8 cellular contexts compared by ENCODE assay signal in the genomic region with DNA sequence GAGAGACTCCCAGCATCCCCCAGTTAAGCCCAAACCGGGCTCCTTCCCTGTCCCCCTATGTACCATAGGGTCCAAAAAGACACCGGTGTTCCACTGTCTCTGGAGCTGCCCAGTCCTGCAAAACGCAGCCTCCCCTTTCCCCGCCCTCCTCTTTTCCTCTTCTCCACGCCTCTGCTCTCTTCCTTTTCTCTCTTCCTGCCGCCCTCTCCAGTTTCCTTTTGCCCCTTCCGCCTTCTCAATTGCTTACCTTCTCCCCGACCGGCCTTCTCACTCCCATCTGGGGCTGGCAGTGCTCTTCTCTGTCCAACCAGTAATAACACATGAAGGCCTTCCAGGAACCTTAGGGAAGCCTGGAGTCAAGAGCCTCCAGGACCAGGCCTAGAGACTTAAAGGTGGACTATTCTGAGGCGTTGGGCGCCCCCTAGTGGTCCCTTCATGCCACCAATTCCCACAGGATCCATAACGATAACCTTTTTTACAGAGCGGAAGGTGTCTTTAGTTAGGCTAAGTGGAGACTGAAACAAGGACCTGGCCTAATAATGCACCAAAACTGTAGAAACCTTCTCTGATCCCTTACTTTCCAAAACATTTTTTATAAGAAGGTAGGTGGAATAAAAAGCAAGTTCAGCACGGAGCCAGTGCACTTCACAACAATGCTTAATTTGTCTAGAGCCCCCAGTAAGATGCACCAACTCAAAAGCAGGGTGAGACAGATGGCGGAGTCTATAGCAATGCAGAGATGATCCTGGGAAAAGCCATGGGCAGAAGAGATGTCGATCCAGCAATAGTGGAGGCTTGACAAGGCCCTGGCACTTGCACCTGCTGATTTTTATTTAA. TPM values are rescaled to one million over a fixed set of nuclear protein-coding genes. Genes with fewer than 3 reads are reported as not detected.
DNase-seq lines count a peak whose midpoint lies in the region; ATAC-seq and TF ChIP-seq lines count a peak whose summit lies in the region.

No MANE protein-coding gene starts in this region.

- H3K9ac ChIP-seq in Loucy (ENCODE audit: low read depth, low read length, poor library complexity, severe bottlenecking) = no peak overlapping the region

- H3K27me3 ChIP-seq in BJ (ENCODE audit: control insufficient read depth, insufficient read depth, low read length) = no peaks in the 10 kb centered on the region
- H3K27me3 ChIP-seq in Loucy (ENCODE audit: insufficient read depth, low read length, poor library complexity, severe bottlenecking) = no peaks in the 10 kb centered on the region
- H3K27me3 ChIP-seq in SJSA1 (replicated peaks) = no peaks in the 10 kb centered on the region

- no peaks in the 10 kb centered on the region for H3K9me2 ChIP-seq in Loucy (replicated peaks; ENCODE audit: low read depth, low read length)

- no peaks in the 10 kb centered on the region for H3K9me3 ChIP-seq in Loucy (ENCODE audit: insufficient read depth, low read depth, low read length)
- H3K9me3 ChIP-seq in SJSA1 (replicated peaks) = no peaks in the 10 kb centered on the region

- DNase-seq in BJ (ENCODE audit: low read depth) (no peak), SJSA1 (ENCODE audit: low read depth in 1 of 2, low spot score in 2 of 2) (peak; percentile 42 to 56), glomerular visceral epithelial cell (ENCODE audit: extremely low spot score) (peak; percentile 62), pons (ENCODE audit: low spot score) (peak; percentile 86), ureter (ENCODE audit: low spot score) (peak; percentile 69)
- peak; percentile 65 for DNase-seq in activated naive CD4-positive, alpha-beta T cell treated with Interleukin-2 at 50 U/mL for 16 hours

- H3K4me2 ChIP-seq in Loucy (ENCODE audit: low read depth, low read length, poor library complexity, severe bottlenecking) = no peak overlapping the region

- H2AFZ ChIP-seq in Loucy (ENCODE audit: low read length) = peak overlapping the region; percentile 69; the same call in 1 of the 2 replicates

- H3F3A ChIP-seq in Loucy (ENCODE audit: low read depth) = no peaks in the 10 kb centered on the region

- H3K36me3 ChIP-seq in BJ (ENCODE audit: control insufficient read depth, insufficient read depth, low read length) (no peaks in the 10 kb centered on the region), Loucy (ENCODE audit: insufficient read depth, low read length) (no peaks in the 10 kb centered on the region), SJSA1 (no peaks in the 10 kb centered on the region)

- H3K4me3 ChIP-seq in BJ (ENCODE audit: low read depth, low read length) (no peak overlapping the region), Loucy (ENCODE audit: low read length, poor library complexity, severe bottlenecking) (no peak overlapping the region), SJSA1 (no peak overlapping the region)

- CTCF ChIA-PET in BJ (lab: Yijun Ruan, JAX) = interaction anchor here (0.6 to 1.2 kb wide), 2 partner anchors 22 to 34 kb away, joined by 3 to 4 read pairs; no protein-coding TSS in a partner anchor

- H3K27ac ChIP-seq in SJSA1 = no peak overlapping the region

- peak; percentile 83 for ATAC-seq in GM19395 (IDR thresholded peaks at IDR 0.05; ENCODE audit: unreplicated experiment)

- POLR2A ChIA-PET in BJ (lab: Charles Lee) = no interaction called here

- H3K4me1 ChIP-seq in Loucy (ENCODE audit: insufficient read depth, low read length, poor library complexity, severe bottlenecking) (no peaks in the 10 kb centered on the region), SJSA1 (replicated peaks) (no peaks in the 10 kb centered on the region)

- H3K79me2 ChIP-seq in Loucy (ENCODE audit: insufficient read depth, low read length) = no peaks in the 10 kb centered on the region

- TF ChIP-seq CTCF in BJ (IDR thresholded peaks at IDR 0.05; ENCODE audit: insufficient read depth, low read depth, low read length) (peak; percentile 92), Loucy (conservative IDR thresholded peaks at IDR 0.05; ENCODE audit: low read length) (peak; percentile 99)

- H4K20me1 ChIP-seq in Loucy (ENCODE audit: insufficient read depth, low read length, poor library complexity, severe bottlenecking) = no peaks in the 10 kb centered on the region

RNA-seq across cellular contexts. Expression of a gene that starts 27.2 kb away (rescaled TPM):
- polyA plus RNA-seq in BJ (2011; rRNA removed) = 46.9 and 48.6 TPM in 2 replicates
- polyA minus RNA-seq in BJ (2011; rRNA and poly(A)+ RNA removed) = 9.5 and 22.7 TPM in 2 replicates
- total RNA-seq in SJSA1 (2014; rRNA removed; shearing (Covaris generic)) = 12.2 and 17.1 TPM in 2 replicates
- total RNA-seq in ureter = 34.7 TPM
